1 cellular context compared by ENCODE assay signal in the genomic region with DNA sequence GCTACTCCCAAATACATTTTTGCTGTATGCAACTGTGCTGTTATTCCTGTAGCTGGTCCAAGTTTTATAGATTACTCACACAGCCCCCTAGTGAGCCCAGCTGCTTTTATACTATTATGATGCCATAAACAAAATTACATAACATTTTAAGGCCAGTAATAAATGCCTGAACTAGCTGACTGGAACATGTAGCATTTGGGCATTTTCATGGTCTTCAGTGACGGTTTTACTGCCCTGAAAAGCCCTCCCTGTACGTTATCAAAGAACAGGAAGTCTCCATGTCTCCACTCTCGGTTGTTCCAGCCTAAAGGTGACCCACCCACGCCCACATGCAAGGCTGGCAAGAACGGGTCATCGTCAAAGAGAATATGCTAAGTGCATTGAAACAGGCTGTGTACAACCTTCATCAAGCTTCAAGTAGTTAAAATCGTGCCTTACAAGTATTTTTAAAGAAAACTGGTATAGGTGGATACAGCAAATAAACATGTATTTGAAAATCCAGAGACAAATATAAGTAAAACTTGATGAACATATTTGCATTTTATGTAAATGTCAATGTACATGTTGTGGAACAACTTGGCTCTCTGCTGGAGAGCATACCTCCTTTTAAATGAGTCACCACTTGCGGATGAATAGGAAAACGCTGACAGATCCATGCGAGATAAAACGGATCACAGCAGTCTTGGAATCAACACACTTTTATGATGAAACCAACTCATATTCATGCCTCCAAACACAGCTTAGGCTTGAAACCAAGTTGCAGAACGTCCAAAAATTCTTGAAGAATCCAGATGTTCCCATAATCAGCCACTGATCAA.
TF ChIP-seq lines count a peak whose summit lies in the region.

No MANE protein-coding gene starts in this region.

TF ChIP-seq in HEK293, 187 proteins besides CTCF, POLR2A, EP300 and RAD21:
- TF ChIP-seq, protein P1, sequence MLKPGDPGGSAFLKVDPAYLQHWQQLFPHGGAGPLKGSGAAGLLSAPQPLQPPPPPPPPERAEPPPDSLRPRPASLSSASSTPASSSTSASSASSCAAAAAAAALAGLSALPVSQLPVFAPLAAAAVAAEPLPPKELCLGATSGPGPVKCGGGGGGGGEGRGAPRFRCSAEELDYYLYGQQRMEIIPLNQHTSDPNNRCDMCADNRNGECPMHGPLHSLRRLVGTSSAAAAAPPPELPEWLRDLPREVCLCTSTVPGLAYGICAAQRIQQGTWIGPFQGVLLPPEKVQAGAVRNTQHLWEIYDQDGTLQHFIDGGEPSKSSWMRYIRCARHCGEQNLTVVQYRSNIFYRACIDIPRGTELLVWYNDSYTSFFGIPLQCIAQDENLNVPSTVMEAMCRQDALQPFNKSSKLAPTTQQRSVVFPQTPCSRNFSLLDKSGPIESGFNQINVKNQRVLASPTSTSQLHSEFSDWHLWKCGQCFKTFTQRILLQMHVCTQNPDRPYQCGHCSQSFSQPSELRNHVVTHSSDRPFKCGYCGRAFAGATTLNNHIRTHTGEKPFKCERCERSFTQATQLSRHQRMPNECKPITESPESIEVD (tag by site-specific recombination; IDR thresholded peaks at IDR 0.05) = 0 out of 2 replicates have a peak, but pooled peaks have one; percentile 15
- TF ChIP-seq KLF1 (tag by site-specific recombination; IDR thresholded peaks at IDR 0.05) (no peak), ZBTB7A (tag by site-specific recombination; IDR thresholded peaks at IDR 0.05; ENCODE audit: low read depth) (no peak), ZSCAN16 (tag by site-specific recombination; IDR thresholded peaks at IDR 0.05) (no peak), GLIS1 (tag by site-specific recombination; IDR thresholded peaks at IDR 0.05) (peak; percentile 43; the same call in 1 of the 2 replicates), KLF16 (tag by site-specific recombination; IDR thresholded peaks at IDR 0.05) (no peak), ZNF792 (tag by site-specific recombination; IDR thresholded peaks at IDR 0.05) (no peak), ZNF530 (tag by site-specific recombination; IDR thresholded peaks at IDR 0.05; ENCODE audit: low read depth) (no peak), ZNF221 (tag by site-specific recombination; IDR thresholded peaks at IDR 0.05; ENCODE audit: borderline replicate concordance) (no peak), ZNF16 (tag by site-specific recombination; IDR thresholded peaks at IDR 0.05; ENCODE audit: low read depth) (no peak), ZNF777 (tag by site-specific recombination; IDR thresholded peaks at IDR 0.05; ENCODE audit: borderline replicate concordance) (no peak), RBAK (tag by site-specific recombination; IDR thresholded peaks at IDR 0.05) (no peak), ZNF600 (tag by site-specific recombination; IDR thresholded peaks at IDR 0.05) (no peak), ZNF571 (tag by site-specific recombination; IDR thresholded peaks at IDR 0.05) (no peak), ZFHX2 (tag by site-specific recombination; conservative IDR thresholded peaks at IDR 0.05) (0 out of 2 replicates have a peak, but pooled peaks have one; percentile 11), ZNF292 (tag by site-specific recombination; IDR thresholded peaks at IDR 0.05; ENCODE audit: borderline replicate concordance, low read depth) (no peak), ZNF785 (tag by site-specific recombination; IDR thresholded peaks at IDR 0.05) (no peak), ZNF335 (tag by site-specific recombination; conservative IDR thresholded peaks at IDR 0.05) (peak; percentile 44), ZNF157 (tag by site-specific recombination; IDR thresholded peaks at IDR 0.05) (no peak), ZNF366 (tag by site-specific recombination; conservative IDR thresholded peaks at IDR 0.05) (no peak), ZNF791 (tag by site-specific recombination; IDR thresholded peaks at IDR 0.05) (no peak), ZNF169 (tag by site-specific recombination; IDR thresholded peaks at IDR 0.05) (no peak), ZNF776 (tag by site-specific recombination; IDR thresholded peaks at IDR 0.05; ENCODE audit: borderline replicate concordance) (no peak), ZNF19 (tag by site-specific recombination; IDR thresholded peaks at IDR 0.05; ENCODE audit: low read depth) (no peak), ZNF2 (tag by site-specific recombination; IDR thresholded peaks at IDR 0.05) (no peak), ZNF561 (tag by site-specific recombination; IDR thresholded peaks at IDR 0.05; ENCODE audit: borderline replicate concordance) (no peak), SP7 (tag by site-specific recombination; IDR thresholded peaks at IDR 0.05) (no peak), ZNF48 (tag by site-specific recombination; IDR thresholded peaks at IDR 0.05) (no peak), ZBTB17 (tag by site-specific recombination; IDR thresholded peaks at IDR 0.05) (0 out of 2 replicates have a peak, but pooled peaks have one; percentile 29), ZEB2 (tag by site-specific recombination; IDR thresholded peaks at IDR 0.05) (no peak), ZFP37 (tag by site-specific recombination; IDR thresholded peaks at IDR 0.05) (no peak), ZNF660 (tag by site-specific recombination; IDR thresholded peaks at IDR 0.05) (no peak), ZNF214 (tag by site-specific recombination; IDR thresholded peaks at IDR 0.05; ENCODE audit: borderline replicate concordance) (no peak)
- TF ChIP-seq, protein P2, sequence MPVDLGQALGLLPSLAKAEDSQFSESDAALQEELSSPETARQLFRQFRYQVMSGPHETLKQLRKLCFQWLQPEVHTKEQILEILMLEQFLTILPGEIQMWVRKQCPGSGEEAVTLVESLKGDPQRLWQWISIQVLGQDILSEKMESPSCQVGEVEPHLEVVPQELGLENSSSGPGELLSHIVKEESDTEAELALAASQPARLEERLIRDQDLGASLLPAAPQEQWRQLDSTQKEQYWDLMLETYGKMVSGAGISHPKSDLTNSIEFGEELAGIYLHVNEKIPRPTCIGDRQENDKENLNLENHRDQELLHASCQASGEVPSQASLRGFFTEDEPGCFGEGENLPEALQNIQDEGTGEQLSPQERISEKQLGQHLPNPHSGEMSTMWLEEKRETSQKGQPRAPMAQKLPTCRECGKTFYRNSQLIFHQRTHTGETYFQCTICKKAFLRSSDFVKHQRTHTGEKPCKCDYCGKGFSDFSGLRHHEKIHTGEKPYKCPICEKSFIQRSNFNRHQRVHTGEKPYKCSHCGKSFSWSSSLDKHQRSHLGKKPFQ (tag by site-specific recombination; IDR thresholded peaks at IDR 0.05) = no peak
- TF ChIP-seq, protein P3, sequence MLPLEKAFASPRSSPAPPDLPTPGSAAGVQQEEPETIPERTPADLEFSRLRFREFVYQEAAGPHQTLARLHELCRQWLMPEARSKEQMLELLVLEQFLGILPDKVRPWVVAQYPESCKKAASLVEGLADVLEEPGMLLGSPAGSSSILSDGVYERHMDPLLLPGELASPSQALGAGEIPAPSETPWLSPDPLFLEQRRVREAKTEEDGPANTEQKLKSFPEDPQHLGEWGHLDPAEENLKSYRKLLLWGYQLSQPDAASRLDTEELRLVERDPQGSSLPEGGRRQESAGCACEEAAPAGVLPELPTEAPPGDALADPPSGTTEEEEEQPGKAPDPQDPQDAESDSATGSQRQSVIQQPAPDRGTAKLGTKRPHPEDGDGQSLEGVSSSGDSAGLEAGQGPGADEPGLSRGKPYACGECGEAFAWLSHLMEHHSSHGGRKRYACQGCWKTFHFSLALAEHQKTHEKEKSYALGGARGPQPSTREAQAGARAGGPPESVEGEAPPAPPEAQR (tag by site-specific recombination; IDR thresholded peaks at IDR 0.05) = no peak
- TF ChIP-seq, protein P4, sequence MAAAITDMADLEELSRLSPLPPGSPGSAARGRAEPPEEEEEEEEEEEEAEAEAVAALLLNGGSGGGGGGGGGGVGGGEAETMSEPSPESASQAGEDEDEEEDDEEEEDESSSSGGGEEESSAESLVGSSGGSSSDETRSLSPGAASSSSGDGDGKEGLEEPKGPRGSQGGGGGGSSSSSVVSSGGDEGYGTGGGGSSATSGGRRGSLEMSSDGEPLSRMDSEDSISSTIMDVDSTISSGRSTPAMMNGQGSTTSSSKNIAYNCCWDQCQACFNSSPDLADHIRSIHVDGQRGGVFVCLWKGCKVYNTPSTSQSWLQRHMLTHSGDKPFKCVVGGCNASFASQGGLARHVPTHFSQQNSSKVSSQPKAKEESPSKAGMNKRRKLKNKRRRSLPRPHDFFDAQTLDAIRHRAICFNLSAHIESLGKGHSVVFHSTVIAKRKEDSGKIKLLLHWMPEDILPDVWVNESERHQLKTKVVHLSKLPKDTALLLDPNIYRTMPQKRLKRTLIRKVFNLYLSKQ (tag by site-specific recombination; IDR thresholded peaks at IDR 0.05; ENCODE audit: borderline replicate concordance) = no peak
- TF ChIP-seq, protein P5, sequence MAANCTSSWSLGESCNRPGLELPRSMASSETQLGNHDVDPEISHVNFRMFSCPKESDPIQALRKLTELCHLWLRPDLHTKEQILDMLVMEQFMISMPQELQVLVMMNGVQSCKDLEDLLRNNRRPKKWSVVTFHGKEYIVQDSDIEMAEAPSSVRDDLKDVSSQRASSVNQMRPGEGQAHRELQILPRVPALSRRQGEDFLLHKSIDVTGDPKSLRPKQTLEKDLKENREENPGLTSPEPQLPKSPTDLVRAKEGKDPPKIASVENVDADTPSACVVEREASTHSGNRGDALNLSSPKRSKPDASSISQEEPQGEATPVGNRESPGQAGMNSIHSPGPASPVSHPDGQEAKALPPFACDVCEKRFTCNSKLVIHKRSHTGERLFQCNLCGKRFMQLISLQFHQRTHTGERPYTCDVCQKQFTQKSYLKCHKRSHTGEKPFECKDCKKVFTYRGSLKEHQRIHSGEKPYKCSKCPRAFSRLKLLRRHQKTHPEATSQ (tag by site-specific recombination; IDR thresholded peaks at IDR 0.05) = no peak
- TF ChIP-seq, protein P6, sequence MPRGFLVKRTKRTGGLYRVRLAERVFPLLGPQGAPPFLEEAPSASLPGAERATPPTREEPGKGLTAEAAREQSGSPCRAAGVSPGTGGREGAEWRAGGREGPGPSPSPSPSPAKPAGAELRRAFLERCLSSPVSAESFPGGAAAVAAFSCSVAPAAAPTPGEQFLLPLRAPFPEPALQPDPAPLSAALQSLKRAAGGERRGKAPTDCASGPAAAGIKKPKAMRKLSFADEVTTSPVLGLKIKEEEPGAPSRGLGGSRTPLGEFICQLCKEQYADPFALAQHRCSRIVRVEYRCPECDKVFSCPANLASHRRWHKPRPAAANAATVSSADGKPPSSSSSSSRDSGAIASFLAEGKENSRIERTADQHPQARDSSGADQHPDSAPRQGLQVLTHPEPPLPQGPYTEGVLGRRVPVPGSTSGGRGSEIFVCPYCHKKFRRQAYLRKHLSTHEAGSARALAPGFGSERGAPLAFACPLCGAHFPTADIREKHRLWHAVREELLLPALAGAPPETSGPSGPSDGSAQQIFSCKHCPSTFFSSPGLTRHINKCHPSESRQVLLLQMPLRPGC (tag by site-specific recombination; IDR thresholded peaks at IDR 0.05) = no peak
- TF ChIP-seq, protein P7, sequence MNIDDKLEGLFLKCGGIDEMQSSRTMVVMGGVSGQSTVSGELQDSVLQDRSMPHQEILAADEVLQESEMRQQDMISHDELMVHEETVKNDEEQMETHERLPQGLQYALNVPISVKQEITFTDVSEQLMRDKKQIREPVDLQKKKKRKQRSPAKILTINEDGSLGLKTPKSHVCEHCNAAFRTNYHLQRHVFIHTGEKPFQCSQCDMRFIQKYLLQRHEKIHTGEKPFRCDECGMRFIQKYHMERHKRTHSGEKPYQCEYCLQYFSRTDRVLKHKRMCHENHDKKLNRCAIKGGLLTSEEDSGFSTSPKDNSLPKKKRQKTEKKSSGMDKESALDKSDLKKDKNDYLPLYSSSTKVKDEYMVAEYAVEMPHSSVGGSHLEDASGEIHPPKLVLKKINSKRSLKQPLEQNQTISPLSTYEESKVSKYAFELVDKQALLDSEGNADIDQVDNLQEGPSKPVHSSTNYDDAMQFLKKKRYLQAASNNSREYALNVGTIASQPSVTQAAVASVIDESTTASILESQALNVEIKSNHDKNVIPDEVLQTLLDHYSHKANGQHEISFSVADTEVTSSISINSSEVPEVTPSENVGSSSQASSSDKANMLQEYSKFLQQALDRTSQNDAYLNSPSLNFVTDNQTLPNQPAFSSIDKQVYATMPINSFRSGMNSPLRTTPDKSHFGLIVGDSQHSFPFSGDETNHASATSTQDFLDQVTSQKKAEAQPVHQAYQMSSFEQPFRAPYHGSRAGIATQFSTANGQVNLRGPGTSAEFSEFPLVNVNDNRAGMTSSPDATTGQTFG (tag by site-specific recombination; IDR thresholded peaks at IDR 0.05; ENCODE audit: borderline replicate concordance) = no peak
- TF ChIP-seq, protein P8, sequence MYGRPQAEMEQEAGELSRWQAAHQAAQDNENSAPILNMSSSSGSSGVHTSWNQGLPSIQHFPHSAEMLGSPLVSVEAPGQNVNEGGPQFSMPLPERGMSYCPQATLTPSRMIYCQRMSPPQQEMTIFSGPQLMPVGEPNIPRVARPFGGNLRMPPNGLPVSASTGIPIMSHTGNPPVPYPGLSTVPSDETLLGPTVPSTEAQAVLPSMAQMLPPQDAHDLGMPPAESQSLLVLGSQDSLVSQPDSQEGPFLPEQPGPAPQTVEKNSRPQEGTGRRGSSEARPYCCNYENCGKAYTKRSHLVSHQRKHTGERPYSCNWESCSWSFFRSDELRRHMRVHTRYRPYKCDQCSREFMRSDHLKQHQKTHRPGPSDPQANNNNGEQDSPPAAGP (tag by site-specific recombination; IDR thresholded peaks at IDR 0.05) = no peak
